Comparison of ENCODE assay signal across 8 cellular contexts in genomic region chr2:49860170-49860569, GRCh38.
"Had no signal": no experiment of that assay in that cellular context is flagged by ENCODE, and none has a peak within 500 bp of the region (broad histone marks: within the 10 kb centered on the region; RNA-seq: fewer than 3 reads in every experiment).

No MANE protein-coding gene starts in this region.

- DNase-seq: GM23248, GOT3, H7, HFFc6, IMR-90 had no signal

- H3K27ac ChIP-seq: GM23248, HL-60 had no signal

- ATAC-seq: HCT116 had no signal

- H2AFZ ChIP-seq: GM23248 had no signal

- H3K4me1 ChIP-seq: HAP-1 had no signal

- H3K9me3 ChIP-seq: HAP-1 had no signal

- H3K36me3 ChIP-seq: HAP-1 had no signal

- H3K4me3 ChIP-seq: GM23248, HAP-1 had no signal
